23 cellular contexts compared by ENCODE assay signal in genomic region chr18:8117008-8117376, GRCh38.
DNase-seq lines count a peak whose midpoint lies in the region; ATAC-seq, FAIRE-seq and TF ChIP-seq lines count a peak whose summit lies in the region.
"Had no signal": no experiment of that assay in that cellular context is flagged by ENCODE, and none has a peak within 500 bp of the region (broad histone marks: within the 10 kb centered on the region; RNA-seq: fewer than 3 reads in every experiment).

No MANE protein-coding gene starts in this region.

- intact Hi-C loops in PC-9 (cut with micrococcal nuclease; ENCODE audit: unreplicated experiment) (no loop called here), HepG2 (cut with micrococcal nuclease; ENCODE audit: unreplicated experiment) (no loop called here), posterior vena cava (cut with DNase I) (loop anchor here in 1 of 2 donors (1.0 kb wide), 1 partner anchor 14 kb away; no protein-coding TSS in a partner anchor), colonic mucosa (cut with DNase I) (no loop called here)

- no peak overlapping the region for H2BK20ac ChIP-seq in H9 (ENCODE audit: low read depth, low read length, poor library complexity, severe bottlenecking)

- no peak overlapping the region for H3K9ac ChIP-seq in HepG2 (ENCODE audit: insufficient read depth, low read depth, low read length)
- no peak overlapping the region for H3K9ac ChIP-seq in H9 (ENCODE audit: extremely low read depth, insufficient read length, low read length)
- no peak overlapping the region for H3K9ac ChIP-seq in colonic mucosa (ENCODE audit: low read depth in 2 of 2, low read length in 2 of 2)

- H3K4me3 Mint-ChIP-seq in H9 = no peak overlapping the region
- H3K4me3 Mint-ChIP-seq: activated CD8-positive, alpha-beta T cell treated with anti-CD3 and anti-CD28 coated beads for 36 hours; central memory CD8-positive, alpha-beta T cell had no signal

- H3K23me2 ChIP-seq in H9 (ENCODE audit: insufficient read length, low read depth, low read length, poor library complexity, severe bottlenecking) = no peaks in the 10 kb centered on the region

- peak overlapping the region; percentile 15; the same call in 1 of the 2 replicates for H3K4me3 ChIP-seq in PC-9
- H3K4me3 ChIP-seq in epithelial cell of esophagus (ENCODE audit: low read length) = no peak overlapping the region
- no peak overlapping the region for H3K4me3 ChIP-seq in HepG2 (replicated peaks in 1 of 3; ENCODE audit: insufficient read depth in 1 of 3, low read depth in 2 of 3, low read length in 3 of 3)
- H3K4me3 ChIP-seq in colonic mucosa = no peak overlapping the region
- H3K4me3 ChIP-seq: heart left ventricle, lower lobe of right lung, spleen, thyroid gland had no signal

- POLR2A ChIA-PET in PC-9 (lab: Charles Lee; ENCODE audit: unreplicated experiment) (no interaction called here), HepG2 (lab: Yijun Ruan, JAX) (no interaction called here)

- peak in 1 of 2 experiments; percentile 76 for DNase-seq in PC-9
- peak; percentile 57 for DNase-seq in epithelial cell of esophagus (ENCODE audit: low read depth)
- no peak for DNase-seq in HepG2 (ENCODE audit: low spot score)
- DNase-seq in posterior vena cava (ENCODE audit: low spot score) = no peak
- DNase-seq in NCI-H2107 treated with DMSO at 0.1 percent for 48 hours (lab: John Stamatoyannopoulos, UW; ENCODE audit: unreplicated experiment) = no peak
- DNase-seq in H9 = no peak
- no peak for DNase-seq in colonic mucosa
- DNase-seq: activated CD8-positive, alpha-beta T cell treated with anti-CD3 and anti-CD28 coated beads for 36 hours; activated gamma-delta T cell treated with Interleukin-2 at 50 U/mL for 16 hours; activated T-cell treated with anti-CD3 and anti-CD28 coated beads for 4 hours; DMS79 treated with DMSO at 0.1 percent for 48 hours; heart left ventricle; lower lobe of right lung; NCI-H1092 treated with DMSO at 0.1 percent for 48 hours; NCI-H2029; NCI-H345; Right ventricle myocardium superior; spleen; stimulated activated CD4-positive, alpha-beta T cell treated with anti-CD3 and anti-CD28 coated beads, Interleukin-4, amount 100 ng/mL, for 1 hour; stimulated activated naive CD4-positive, alpha-beta T cell treated with Interleukin-2 at 50 U/mL for 16 hours; SW 1271; thyroid gland had no signal

- H4K8ac ChIP-seq in H9 (replicated peaks; ENCODE audit: insufficient read length, low read depth, low read length) = no peak overlapping the region

- H3K56ac ChIP-seq in H9 (ENCODE audit: insufficient read length, low read depth, low read length) = no peak overlapping the region

- BruUV-seq in PC-9 (replicated peaks; lab: Mats Ljungman, UMichigan) (TSS peak; percentile 26), HepG2 (replicated peaks; lab: Mats Ljungman, UMichigan) (no TSS peak)

- H3K9me3 ChIP-seq in PC-9 (ENCODE audit: insufficient read depth, low read depth) (no peaks in the 10 kb centered on the region), HepG2 (ENCODE audit: low read length) (no peaks in the 10 kb centered on the region), H9 (ENCODE audit: control insufficient read depth, low read depth, low read length) (no peaks in the 10 kb centered on the region), colonic mucosa (no peaks in the 10 kb centered on the region)
- H3K9me3 ChIP-seq: heart left ventricle, lower lobe of right lung, spleen, thyroid gland had no signal

- no peaks in the 10 kb centered on the region for H3K36me3 Mint-ChIP-seq in H9 (ENCODE audit: insufficient read depth in 1 of 3, low read depth in 3 of 3)

- peaks cover 4% of the 10 kb centered on the region in 2 experiments for H3K4me1 Mint-ChIP-seq in H9
- H3K4me1 Mint-ChIP-seq: central memory CD8-positive, alpha-beta T cell had no signal

- H2BK5ac ChIP-seq in H9 (ENCODE audit: insufficient read length, low read length) = no peak overlapping the region

- no peak overlapping the region for H3K4ac ChIP-seq in H9 (ENCODE audit: low read depth, low read length)

- H4K20me1 ChIP-seq in PC-9 (ENCODE audit: insufficient read depth) (no peaks in the 10 kb centered on the region), HepG2 (ENCODE audit: insufficient read depth, low read length) (no peaks in the 10 kb centered on the region), H9 (ENCODE audit: control insufficient read depth, insufficient read depth, insufficient read length) (no peaks in the 10 kb centered on the region)

- no peak overlapping the region for H2BK120ac ChIP-seq in H9 (ENCODE audit: low read depth, low read length, poor library complexity, severe bottlenecking)

- no peaks in the 10 kb centered on the region for H3K79me1 ChIP-seq in H9 (ENCODE audit: insufficient read depth, low read depth, low read length, poor library complexity, severe bottlenecking)

- H3T11ph ChIP-seq in H9 (ENCODE audit: low read length) = no peak overlapping the region

- FAIRE-seq in HepG2 (lab: Jason Lieb, UNC) = no peak

- ATAC-seq in HepG2 = no peak; the same call in 2 of the 3 replicates
- ATAC-seq: activated CD8-positive, alpha-beta T cell treated with anti-CD3 and anti-CD28 coated beads for 36 hours had no signal

- no peaks in the 10 kb centered on the region for H3K9me3 Mint-ChIP-seq in H9
- H3K9me3 Mint-ChIP-seq: activated CD8-positive, alpha-beta T cell treated with anti-CD3 and anti-CD28 coated beads for 36 hours; central memory CD8-positive, alpha-beta T cell had no signal

- CTCF ChIA-PET in PC-9 (lab: Charles Lee) = no interaction called here
- CTCF ChIA-PET in HepG2 (lab: Yijun Ruan, JAX; ENCODE audit: low intra/inter-chr PET ratio, low total read pairs) = no interaction called here

- H3K9me2 ChIP-seq in PC-9 (ENCODE audit: insufficient read depth) = no peaks in the 10 kb centered on the region; the same call in 1 of the 2 replicates

- H3K27me3 ChIP-seq in PC-9 (ENCODE audit: insufficient read depth, low read depth) (no peaks in the 10 kb centered on the region), HepG2 (ENCODE audit: control insufficient read depth in 1 of 2, insufficient read depth in 2 of 2, low read length in 2 of 2) (no peaks in the 10 kb centered on the region), H9 (ENCODE audit: insufficient read depth, low read length) (no peaks in the 10 kb centered on the region), colonic mucosa (no peaks in the 10 kb centered on the region)
- H3K27me3 ChIP-seq: heart left ventricle, spleen, thyroid gland had no signal

- no peaks in the 10 kb centered on the region for H3K27me3 Mint-ChIP-seq in H9 (ENCODE audit: low read depth)
- H3K27me3 Mint-ChIP-seq: activated CD8-positive, alpha-beta T cell treated with anti-CD3 and anti-CD28 coated beads for 36 hours; central memory CD8-positive, alpha-beta T cell had no signal

- H3K79me2 ChIP-seq in PC-9 (ENCODE audit: low read depth) (no peaks in the 10 kb centered on the region), HepG2 (ENCODE audit: insufficient read depth, low read length) (no peaks in the 10 kb centered on the region), H9 (ENCODE audit: insufficient read depth, low read length) (no peaks in the 10 kb centered on the region)

- H2BK12ac ChIP-seq in H9 (ENCODE audit: insufficient read length, low read depth, low read length) = no peak overlapping the region

- H3K36me3 ChIP-seq in PC-9 (ENCODE audit: low read depth) = no peaks in the 10 kb centered on the region
- H3K36me3 ChIP-seq in HepG2 (replicated peaks in 1 of 2; ENCODE audit: control insufficient read depth in 1 of 2, insufficient read depth in 2 of 2, low read length in 2 of 2) = 0 out of 5 replicates have a peak, but pooled peaks cover 0 to 3% of the 10 kb centered on the region in 2 experiments
- no peaks in the 10 kb centered on the region for H3K36me3 ChIP-seq in colonic mucosa
- H3K36me3 ChIP-seq: lower lobe of right lung, spleen, thyroid gland had no signal

- no peak overlapping the region for H3K18ac ChIP-seq in H9 (ENCODE audit: insufficient read length, low read depth, low read length)

- H4K91ac ChIP-seq in H9 (ENCODE audit: insufficient read length, low read depth, low read length) = no peak overlapping the region

- peak overlapping the region; percentile 90 for H3K27ac ChIP-seq in PC-9
- peak overlapping the region; percentile 28 for H3K27ac ChIP-seq in HepG2 (ENCODE audit: extremely low read length, insufficient read depth, low read length)
- H3K27ac ChIP-seq in H9 (ENCODE audit: insufficient read length, low read depth, low read length) = no peak overlapping the region
- H3K27ac ChIP-seq in colonic mucosa = no peak overlapping the region
- H3K27ac ChIP-seq: heart left ventricle, lower lobe of right lung, spleen, thyroid gland had no signal

- H4K5ac ChIP-seq in H9 (ENCODE audit: insufficient read length, low read depth, low read length) = no peak overlapping the region

- H3K14ac ChIP-seq in H9 (ENCODE audit: insufficient read depth, low read length) = no peak overlapping the region

- TF ChIP-seq RAD21 in HepG2 (CRISPR knock-in tag; IDR thresholded peaks at IDR 0.05) = no peak

- H2BK15ac ChIP-seq in H9 (ENCODE audit: low read depth, low read length) = no peak overlapping the region

- TF ChIP-seq EP300 in HepG2 (IDR thresholded peaks at IDR 0.05; ENCODE audit: low read depth in 2 of 2, low read length in 2 of 2) = no peak
- no peak for TF ChIP-seq EP300 in HepG2 (CRISPR knock-in tag; IDR thresholded peaks at IDR 0.05; ENCODE audit: borderline replicate concordance)

- H3K4me2 ChIP-seq in PC-9 = peak overlapping the region; percentile 59
- no peak overlapping the region for H3K4me2 ChIP-seq in HepG2 (ENCODE audit: low read depth, low read length)
- H3K4me2 ChIP-seq in H9 (ENCODE audit: insufficient read depth, insufficient read length, low read length) = no peak overlapping the region

- no peak for TF ChIP-seq POLR2A in HepG2 (IDR thresholded peaks at IDR 0.05; ENCODE audit: insufficient read depth in 1 of 2, low read depth in 2 of 2, low read length in 2 of 2)

- WGBS in HepG2 (ENCODE audit: low lambda C conversion rate) = 85% methylated on average over 2 of the region's 2 CpGs
- no CpG with 5 or more reads among the region's 2 CpGs for WGBS in H9 (ENCODE audit: extremely low coverage, insufficient read length, low lambda C conversion rate)

- peaks cover 48% of the 10 kb centered on the region for H3F3A ChIP-seq in PC-9 (ENCODE audit: insufficient read depth, low read depth)

- in situ Hi-C loops in HepG2 (cut with HindIII; ENCODE audit: extremely low pct_ligation_motif_present, low pct_unique_long_range_greater_than_20kb) = no loop called here

- no peak overlapping the region for H3K27ac Mint-ChIP-seq in H9
- H3K27ac Mint-ChIP-seq: activated CD8-positive, alpha-beta T cell treated with anti-CD3 and anti-CD28 coated beads for 36 hours had no signal

- H2AFZ ChIP-seq in PC-9 (no peak overlapping the region), HepG2 (ENCODE audit: low read length) (no peak overlapping the region), H9 (ENCODE audit: low read length) (no peak overlapping the region)

- H2AK5ac ChIP-seq in H9 (ENCODE audit: insufficient read length, low read length) = no peak overlapping the region

- TF ChIP-seq CTCF in PC-9 (conservative IDR thresholded peaks at IDR 0.05) (no peak), epithelial cell of esophagus (IDR thresholded peaks at IDR 0.05; ENCODE audit: insufficient read depth, low read depth, low read length, missing control alignments) (no peak), HepG2 (CRISPR knock-in tag; IDR thresholded peaks at IDR 0.05) (no peak), H9 (conservative IDR thresholded peaks at IDR 0.05) (no peak), colonic mucosa (IDR thresholded peaks at IDR 0.05) (no peak)

- peaks cover 56% of the 10 kb centered on the region for H3K4me1 ChIP-seq in PC-9 (replicated peaks; ENCODE audit: insufficient read depth)
- H3K4me1 ChIP-seq in HepG2 (ENCODE audit: insufficient read depth, low read length) = peaks cover 8% of the 10 kb centered on the region
- no peaks in the 10 kb centered on the region for H3K4me1 ChIP-seq in H9 (ENCODE audit: insufficient read depth, low read length)
- H3K4me1 ChIP-seq in colonic mucosa = no peaks in the 10 kb centered on the region
- H3K4me1 ChIP-seq: lower lobe of right lung had no signal

- H3K23ac ChIP-seq in H9 (ENCODE audit: insufficient read length, low read depth, low read length) = no peak overlapping the region

Comparison
In these comparisons a context has a peak if more than half of its experiments do, and no peak if none do; other contexts are left out.
1. H3K27ac ChIP-seq: peak in PC-9 (single experiment) and HepG2 (single experiment); none in H9 (single experiment) and colonic mucosa (single experiment).